In genomic region chr2:192379736-192380135, GRCh38 we compare ENCODE assay signal across 15 cellular contexts.
DNase-seq lines count a peak whose midpoint lies in the region; TF ChIP-seq lines count a peak whose summit lies in the region.
"Had no signal": no experiment of that assay in that cellular context is flagged by ENCODE, and none has a peak within 500 bp of the region (broad histone marks: within the 10 kb centered on the region; RNA-seq: fewer than 3 reads in every experiment).

No MANE protein-coding gene starts in this region.

- peaks cover 53% of the 10 kb centered on the region for H3K4me1 Mint-ChIP-seq in mesothelial cell of epicardium
- H3K4me1 Mint-ChIP-seq: CD14-positive monocyte; CD4-positive, alpha-beta memory T cell had no signal

- no peak overlapping the region for H3K4me3 Mint-ChIP-seq in mesothelial cell of epicardium
- H3K4me3 Mint-ChIP-seq: CD14-positive monocyte; CD4-positive, alpha-beta memory T cell; GM23338 had no signal

- peaks cover 16% of the 10 kb centered on the region for H3K9me3 Mint-ChIP-seq in mesothelial cell of epicardium

- H3K9me3 ChIP-seq in BE2C, result no peaks in the 10 kb centered on the region
- H3K9me3 ChIP-seq: BLaER1 had no signal

- peaks cover 11% of the 10 kb centered on the region for H3K4me1 ChIP-seq in BE2C
- H3K4me1 ChIP-seq: BLaER1 had no signal

- H3K4me3 ChIP-seq in BE2C (ENCODE audit: low read depth, low read length) (no peak overlapping the region), foreskin fibroblast (ENCODE audit: low read depth in 1 of 2, low read length in 2 of 2) (no peak overlapping the region)
- H3K4me3 ChIP-seq: BLaER1, GM23338 had no signal

- H3K27ac Mint-ChIP-seq in mesothelial cell of epicardium, result peak overlapping the region; percentile 47
- H3K27ac Mint-ChIP-seq: CD14-positive monocyte; CD4-positive, alpha-beta memory T cell; GM23338 had no signal

- H3K36me3 ChIP-seq in BE2C, result no peaks in the 10 kb centered on the region
- H3K36me3 ChIP-seq: BLaER1 had no signal

- DNase-seq in BE2C, result peak; percentile 49
- DNase-seq in NCI-H1048 (lab: John Stamatoyannopoulos, UW), result peak; percentile 49
- DNase-seq in SK-N-DZ (ENCODE audit: low spot score), result peak; percentile 16
- no peak for DNase-seq in mesothelial cell of epicardium (ENCODE audit: low spot score in 2 of 2, unreplicated experiment in 2 of 2)
- DNase-seq in foreskin fibroblast, result no peak
- DNase-seq in NCI-H1092 (lab: John Stamatoyannopoulos, UW), result no peak
- no peak for DNase-seq in NCI-H748 treated with DMSO at 0.1 percent for 48 hours (lab: John Stamatoyannopoulos, UW)
- DNase-seq: AML-193; CD4-positive, alpha-beta memory T cell; DMS79 treated with DMSO at 0.1 percent for 48 hours; GF-D8; HCEC 1CT had no signal

- H3K27me3 Mint-ChIP-seq in mesothelial cell of epicardium (ENCODE audit: low read depth), result no peaks in the 10 kb centered on the region
- H3K27me3 Mint-ChIP-seq: CD4-positive, alpha-beta memory T cell had no signal

- peaks cover 5% of the 10 kb centered on the region for H3K36me3 Mint-ChIP-seq in mesothelial cell of epicardium
- H3K36me3 Mint-ChIP-seq: CD14-positive monocyte; CD4-positive, alpha-beta memory T cell had no signal

- H3K27me3 ChIP-seq in BE2C, result no peaks in the 10 kb centered on the region
- H3K27me3 ChIP-seq: BLaER1 had no signal

- no peak for TF ChIP-seq CTCF in BE2C (IDR thresholded peaks at IDR 0.05; ENCODE audit: low read depth, low read length)
- no peak for TF ChIP-seq CTCF in mesothelial cell of epicardium (IDR thresholded peaks at IDR 0.05; ENCODE audit: unreplicated experiment)
- TF ChIP-seq CTCF in foreskin fibroblast (IDR thresholded peaks at IDR 0.05; ENCODE audit: low read depth, low read length), result no peak

Comparison
In these comparisons a context has a peak if more than half of its experiments do, and no peak if none do; other contexts are left out.
1. DNase-seq: peak in BE2C (single experiment), NCI-H1048 (single experiment) and SK-N-DZ (single experiment); none in mesothelial cell of epicardium (0 of 2), foreskin fibroblast (0 of 2), NCI-H1092 (single experiment) and NCI-H748 treated with DMSO at 0.1 percent for 48 hours (single experiment).